Comparison of ENCODE assay signal across 33 cellular contexts in the genomic region with DNA sequence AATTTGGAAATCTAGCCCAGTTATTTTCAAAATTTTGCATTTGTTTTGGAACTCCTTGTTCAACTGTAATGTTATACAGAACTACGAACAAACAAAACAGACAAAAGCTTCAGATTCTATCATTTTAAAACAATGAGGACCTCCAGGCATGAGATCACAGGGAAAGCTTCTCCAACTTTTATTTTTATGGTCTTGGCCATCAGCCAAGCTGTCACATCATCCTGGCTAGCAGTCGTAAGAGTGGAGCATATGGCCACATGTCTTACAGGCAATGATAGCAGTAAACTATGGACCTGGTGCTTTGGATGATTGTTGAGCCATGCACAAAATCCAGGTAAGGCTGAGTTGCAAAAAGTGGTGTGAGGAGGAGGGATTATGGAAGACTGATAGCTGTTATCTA.
DNase-seq lines count a peak whose midpoint lies in the region; ATAC-seq and TF ChIP-seq lines count a peak whose summit lies in the region.
"Had no signal": no experiment of that assay in that cellular context is flagged by ENCODE, and none has a peak within 500 bp of the region (broad histone marks: within the 10 kb centered on the region; RNA-seq: fewer than 3 reads in every experiment).

No MANE protein-coding gene starts in this region.

- H3K27me3 ChIP-seq in parathyroid adenoma (ENCODE audit: control insufficient read depth, insufficient read depth, low read length): no peaks in the 10 kb centered on the region
- H3K27me3 ChIP-seq in CD8-positive, alpha-beta T cell (ENCODE audit: insufficient read depth, low read length): no peaks in the 10 kb centered on the region
- H3K27me3 ChIP-seq: Peyer's patch, right atrium auricular region had no signal

- H2AFZ ChIP-seq in parathyroid adenoma: no peak overlapping the region

- H3K4me3 Mint-ChIP-seq in CD8-positive, alpha-beta T cell: no peak overlapping the region
- H3K4me3 Mint-ChIP-seq: B cell; CD4-positive, alpha-beta memory T cell; neural crest cell; stimulated activated naive CD8-positive, alpha-beta T cell treated with anti-CD3 and anti-CD28 coated beads, Interleukin-15, amount 100 ng/mL, for 72 hours; T-helper 2 cell treated with Interferon-gamma antibody and Interleukin-4, amounts not matched to agents 5 μg/mL and 100 μg/mL, for 36 hours had no signal

- no peaks in the 10 kb centered on the region for H3K36me3 Mint-ChIP-seq in CD8-positive, alpha-beta T cell
- H3K36me3 Mint-ChIP-seq: CD4-positive, alpha-beta memory T cell had no signal

- DNase-seq in NCI-H510A treated with DMSO at 0.1 percent for 48 hours (lab: John Stamatoyannopoulos, UW) (peak; percentile 46), NCI-H510A (lab: John Stamatoyannopoulos, UW) (no peak), NCI-H1694 (lab: John Stamatoyannopoulos, UW) (peak; percentile 75), NCI-H748 treated with DMSO at 0.1 percent for 48 hours (lab: John Stamatoyannopoulos, UW) (peak; percentile 52)
- no peak for DNase-seq in CD8-positive, alpha-beta T cell
- DNase-seq in stimulated activated CD4-positive, alpha-beta T cell treated with anti-CD3 and anti-CD28 coated beads, Interleukin-4, amount 100 ng/mL, for 24 hours: no peak
- DNase-seq: ACHN; activated CD4-positive, alpha-beta T cell treated with anti-CD3 and anti-CD28 coated beads, Interleukin-2, amount 50 U/mL, for 48 hours; activated CD4-positive, CD25-positive, alpha-beta regulatory T cell treated with anti-CD3 and anti-CD28 coated beads, Interleukin-2, amount 50 U/mL, for 72 hours; activated gamma-delta T cell treated with Interleukin-2 at 50 U/mL for 16 hours; activated T-cell treated with anti-CD3 and anti-CD28 coated beads, Interleukin-2, amount 50 U/mL, for 48 hours; CD4-positive, alpha-beta memory T cell; central memory CD4-positive, alpha-beta T cell; cortex of kidney; DMS79; effector memory CD4-positive, alpha-beta T cell; erythroblast; head of caudate nucleus; islet precursor cell; Kasumi-1; NCI-H1930; NCI-H226; Peyer's patch; SIG-M5; stimulated activated naive CD8-positive, alpha-beta T cell treated with anti-CD3 and anti-CD28 coated beads, Interleukin-15, amount 100 ng/mL, for 72 hours had no signal

- H3K9me3 ChIP-seq in parathyroid adenoma (ENCODE audit: control insufficient read depth, low read length): no peaks in the 10 kb centered on the region
- no peaks in the 10 kb centered on the region for H3K9me3 ChIP-seq in CD8-positive, alpha-beta T cell (ENCODE audit: low read length)
- H3K9me3 ChIP-seq: Peyer's patch, right atrium auricular region, thoracic aorta had no signal

- no peaks in the 10 kb centered on the region for H3K36me3 ChIP-seq in parathyroid adenoma (ENCODE audit: control insufficient read depth, insufficient read depth, low read length)
- H3K36me3 ChIP-seq in CD8-positive, alpha-beta T cell (ENCODE audit: insufficient read depth, low read length): no peaks in the 10 kb centered on the region
- H3K36me3 ChIP-seq: Peyer's patch, right atrium auricular region, thoracic aorta had no signal

- CTCF ChIA-PET in CD8-positive, alpha-beta T cell (lab: Charles Lee): no interaction called here

- ATAC-seq in CD8-positive, alpha-beta T cell: no peak
- ATAC-seq: HCT116; stimulated activated naive CD8-positive, alpha-beta T cell treated with anti-CD3 and anti-CD28 coated beads, Interleukin-15, amount 100 ng/mL, for 72 hours had no signal

- H3K27me3 Mint-ChIP-seq in CD8-positive, alpha-beta T cell (ENCODE audit: low read depth): no peaks in the 10 kb centered on the region

- H3K4me3 ChIP-seq in parathyroid adenoma (ENCODE audit: low read depth, low read length): no peak overlapping the region
- no peak overlapping the region for H3K4me3 ChIP-seq in CD8-positive, alpha-beta T cell (ENCODE audit: low read depth, low read length)
- H3K4me3 ChIP-seq: Peyer's patch, right atrium auricular region, smooth muscle cell, thoracic aorta had no signal

- no peak overlapping the region for H3K9ac ChIP-seq in parathyroid adenoma

- H3K79me2 ChIP-seq in parathyroid adenoma: no peaks in the 10 kb centered on the region

- no peak overlapping the region for H3K4me2 ChIP-seq in parathyroid adenoma (ENCODE audit: low read length)
- H3K4me2 ChIP-seq: smooth muscle cell had no signal

- H3K27ac Mint-ChIP-seq in CD8-positive, alpha-beta T cell: no peak overlapping the region
- H3K27ac Mint-ChIP-seq: B cell; CD4-positive, alpha-beta memory T cell; stimulated activated naive CD8-positive, alpha-beta T cell treated with anti-CD3 and anti-CD28 coated beads, Interleukin-15, amount 100 ng/mL, for 72 hours; T-helper 2 cell treated with Interferon-gamma antibody and Interleukin-4, amounts not matched to agents 5 μg/mL and 100 μg/mL, for 36 hours had no signal

- POLR2A ChIA-PET in CD8-positive, alpha-beta T cell (lab: Charles Lee): no interaction called here

- TF ChIP-seq CTCF in parathyroid adenoma (IDR thresholded peaks at IDR 0.05): no peak
- no peak for TF ChIP-seq CTCF in CD8-positive, alpha-beta T cell (IDR thresholded peaks at IDR 0.05)

- H3K4me1 Mint-ChIP-seq in CD8-positive, alpha-beta T cell (ENCODE audit: low read depth): no peaks in the 10 kb centered on the region
- H3K4me1 Mint-ChIP-seq: B cell; CD4-positive, alpha-beta memory T cell; stimulated activated naive CD8-positive, alpha-beta T cell treated with anti-CD3 and anti-CD28 coated beads, Interleukin-15, amount 100 ng/mL, for 72 hours had no signal

- intact Hi-C loops in CD8-positive, alpha-beta T cell (cut with DNase I, micrococcal nuclease): no loop called here

- no peaks in the 10 kb centered on the region for H3K9me3 Mint-ChIP-seq in CD8-positive, alpha-beta T cell
- H3K9me3 Mint-ChIP-seq: neural crest cell; T-helper 2 cell treated with Interferon-gamma antibody and Interleukin-4, amounts not matched to agents 5 μg/mL and 100 μg/mL, for 36 hours had no signal

- peak overlapping the region; percentile 93 for H3K27ac ChIP-seq in parathyroid adenoma
- no peak overlapping the region for H3K27ac ChIP-seq in CD8-positive, alpha-beta T cell (ENCODE audit: low read depth, low read length)
- H3K27ac ChIP-seq: Peyer's patch, right atrium auricular region, thoracic aorta had no signal

- H3K4me1 ChIP-seq in parathyroid adenoma: peaks cover 18% of the 10 kb centered on the region
- no peaks in the 10 kb centered on the region for H3K4me1 ChIP-seq in CD8-positive, alpha-beta T cell (ENCODE audit: insufficient read depth, low read length)
- H3K4me1 ChIP-seq: Peyer's patch, right atrium auricular region had no signal

Comparison
In these comparisons a context has a peak if more than half of its experiments do, and no peak if none do; other contexts are left out.
1. DNase-seq: peak in NCI-H510A treated with DMSO at 0.1 percent for 48 hours (single experiment), NCI-H1694 (single experiment) and NCI-H748 treated with DMSO at 0.1 percent for 48 hours (single experiment); none in NCI-H510A (single experiment), CD8-positive, alpha-beta T cell (0 of 7) and stimulated activated CD4-positive, alpha-beta T cell treated with anti-CD3 and anti-CD28 coated beads, Interleukin-4, amount 100 ng/mL, for 24 hours (single experiment).